ENCODE assay signal across 10 cellular contexts in the genomic region with DNA sequence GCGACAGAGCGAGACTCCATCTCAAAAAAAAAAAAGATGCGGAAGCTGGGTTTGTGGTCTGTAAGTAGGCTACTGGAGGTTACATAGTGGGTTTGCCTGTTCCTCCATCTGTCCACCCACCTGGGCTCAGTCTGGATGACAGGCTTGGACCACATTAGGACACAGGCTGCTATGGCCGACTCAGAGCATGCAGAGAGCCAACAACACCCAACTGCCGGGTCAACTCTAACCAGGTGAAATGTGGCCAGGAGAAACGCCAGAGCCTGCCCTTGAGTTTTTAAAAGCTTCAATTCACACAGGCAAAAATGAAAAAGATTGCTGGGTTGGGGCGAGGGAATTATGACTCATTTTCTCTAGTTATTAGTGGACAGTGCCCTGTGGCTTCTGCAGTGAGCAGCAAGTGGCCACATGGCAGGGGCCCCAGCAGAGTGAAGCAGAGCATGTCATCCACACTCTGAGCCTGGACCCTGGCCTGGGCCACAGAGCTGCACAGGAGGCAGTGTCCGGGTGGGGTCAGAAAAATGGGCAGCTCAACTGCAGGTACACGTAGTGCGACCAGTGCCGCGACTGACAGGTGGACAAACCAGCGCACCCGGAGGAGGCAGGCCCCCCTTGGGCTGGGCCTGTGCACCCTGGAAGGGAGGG.
A peak's percentile ranks its signal among the peaks of the same experiment; 100 is the strongest.
DNase-seq lines count a peak whose midpoint lies in the region; ATAC-seq lines count a peak whose summit lies in the region.
"Had no signal": no experiment of that assay in that cellular context is flagged by ENCODE, and none has a peak within 500 bp of the region (broad histone marks: within the 10 kb centered on the region; RNA-seq: fewer than 3 reads in every experiment).

No MANE protein-coding gene starts in this region.

- H4K20me1 ChIP-seq in BLaER1, result no peaks in the 10 kb centered on the region

- no peaks in the 10 kb centered on the region for H3K9me3 ChIP-seq in BLaER1

- H3K27me3 ChIP-seq in BLaER1, result no peaks in the 10 kb centered on the region

- ATAC-seq in GM19025 (IDR thresholded peaks at IDR 0.05; ENCODE audit: low read depth, unreplicated experiment) (peak; percentile 46), HG02840 (IDR thresholded peaks at IDR 0.05; ENCODE audit: low FRiP score, unreplicated experiment) (peak; percentile 57)

- peak overlapping the region; percentile 85 for H3K4me2 ChIP-seq in BLaER1

- no peaks in the 10 kb centered on the region for H3K36me3 ChIP-seq in BLaER1

- H3K27ac ChIP-seq in BLaER1, result peak overlapping the region; percentile 15; the same call in 1 of the 2 replicates

- peaks cover 70% of the 10 kb centered on the region for H3K4me1 ChIP-seq in BLaER1

- no peak overlapping the region for H3K9ac ChIP-seq in BLaER1

- DNase-seq in RPMI7951 (ENCODE audit: low read depth), result peak; percentile 34
- DNase-seq in NCI-H2081 treated with DMSO at 0.1 percent for 48 hours (lab: John Stamatoyannopoulos, UW), result no peak
- DNase-seq in activated CD4-positive, alpha-beta T cell treated with anti-CD3 and anti-CD28 coated beads for 1 hour, result no peak
- DNase-seq in HT-29 (ENCODE audit: low spot score), result no peak
- no peak for DNase-seq in superior temporal gyrus (ENCODE audit: extremely low spot score)
- DNase-seq: activated CD4-positive, alpha-beta T cell treated with anti-CD3 and anti-CD28 coated beads for 48 hours; stimulated activated CD4-positive, alpha-beta T cell treated with anti-CD3 and anti-CD28 coated beads, Interleukin-2, amount 100 ng/mL, for 48 hours had no signal

- H3K4me3 ChIP-seq in BLaER1, result no peak overlapping the region
